Comparison of ENCODE assay signal across 8 cellular contexts in the genomic region with DNA sequence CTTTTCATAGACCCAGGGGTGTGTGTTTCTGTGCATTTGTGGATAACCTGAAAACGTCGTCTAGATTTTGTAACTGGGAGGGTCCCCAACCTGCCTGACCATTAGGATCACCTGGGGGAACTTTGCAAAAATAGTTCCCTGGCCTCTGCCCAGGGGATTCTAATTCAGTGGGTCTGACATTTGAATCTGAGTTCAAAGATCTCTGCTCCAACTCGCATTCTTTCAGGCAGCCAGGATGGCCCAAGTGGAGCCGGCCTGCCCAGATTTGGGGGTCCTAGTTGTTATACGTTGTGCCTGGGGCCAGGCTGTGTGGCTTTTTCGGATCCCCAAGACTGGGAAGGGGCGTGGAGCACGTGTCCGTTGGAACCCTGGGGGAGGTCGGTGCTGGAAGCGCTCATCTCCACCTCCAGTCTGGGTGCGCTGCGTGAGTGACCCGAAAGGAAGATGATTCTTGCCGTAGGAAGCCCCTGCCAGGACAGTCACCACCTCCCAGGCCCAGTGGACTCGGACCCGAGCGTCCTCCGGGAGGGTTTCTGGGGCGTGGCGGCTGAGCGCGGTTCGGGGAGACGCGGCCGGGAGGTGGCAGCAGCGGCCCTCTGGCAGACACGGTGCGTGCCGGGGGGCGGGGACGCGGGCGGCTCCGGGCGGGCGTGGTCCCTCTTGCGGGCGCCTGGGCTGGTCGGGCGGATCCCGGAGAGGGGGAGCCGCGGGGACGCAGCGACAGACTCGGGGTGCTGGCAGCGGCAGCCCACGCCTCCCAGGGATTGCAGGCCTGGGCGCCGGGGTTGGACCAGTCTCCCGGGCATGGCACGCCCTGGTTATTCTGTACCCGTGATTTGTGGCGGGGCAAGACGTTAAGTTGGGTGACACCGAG. TPM values are rescaled to one million over a fixed set of nuclear protein-coding genes. Genes with fewer than 3 reads are reported as not detected.
A peak's percentile ranks its signal among the peaks of the same experiment; 100 is the strongest.
DNase-seq lines count a peak whose midpoint lies in the region; ATAC-seq, FAIRE-seq and TF ChIP-seq lines count a peak whose summit lies in the region.

No MANE protein-coding gene starts in this region.

- TF ChIP-seq POLR2A in A549 (IDR thresholded peaks at IDR 0.05; ENCODE audit: low read length), result no peak
- no peak for TF ChIP-seq POLR2A in GM18505 (IDR thresholded peaks at IDR 0.05; ENCODE audit: borderline replicate concordance, extremely low read depth, insufficient read depth, insufficient read length)
- no peak for TF ChIP-seq POLR2A in lower leg skin (IDR thresholded peaks at IDR 0.05)

- TF ChIP-seq CTCF in A549 (IDR thresholded peaks at IDR 0.05) (peak; percentile 76), dorsolateral prefrontal cortex (IDR thresholded peaks at IDR 0.05 in 54 of 56, conservative IDR thresholded peaks at IDR 0.05 in 2 of 56; ENCODE audit: low read depth in 1 of 56, partially characterized antibody in 56 of 56) (peak; percentile 56 to 99 (median 91)), lower leg skin (IDR thresholded peaks at IDR 0.05) (peak in 1 of 3 donors; percentile 47)

- ATAC-seq in A549 (peak; percentile 96 to 99), GM18505 (IDR thresholded peaks at IDR 0.05; ENCODE audit: unreplicated experiment) (peak; percentile 85), HG03025 (IDR thresholded peaks at IDR 0.05; ENCODE audit: low FRiP score, unreplicated experiment) (peak; percentile 79)

- POLR2A ChIA-PET in A549 (lab: Yijun Ruan, JAX), result no interaction called here

- H3K27ac ChIP-seq in A549, result peak overlapping the region; percentile 73 to 86
- H3K27ac ChIP-seq in dorsolateral prefrontal cortex, result peak overlapping the region in 47 of 59 donors; percentile 0 to 83 (median 61)

- intact Hi-C loops in dorsolateral prefrontal cortex (cut with DNase I) (loop anchor here (1.0 to 10.0 kb wide), 7 partner anchors 235 to 997 kb away; a partner anchor contains a TSS), lower leg skin (cut with DNase I; ENCODE audit: low total_unique reads) (loop anchor here (10.0 kb wide), 2 partner anchors 995 to 1715 kb away; no protein-coding TSS in a partner anchor)

- 3% methylated on average over 2 of the region's 58 CpGs for WGBS in A549 (ENCODE audit: missing lambda C conversion rate)
- WGBS in lower leg skin, 2 donors, result 10 to 13% methylated on average over 11 to 19 of the region's 58 CpGs

- H3K4me1 ChIP-seq in A549, result peaks cover 9% of the 10 kb centered on the region; the same call in 2 of the 3 replicates

- FAIRE-seq in A549 (lab: Jason Lieb, UNC), result no peak

- peak; percentile 46 to 69 for DNase-seq in A549 (ENCODE audit: low read depth in 1 of 2, low spot score in 1 of 2)
- peak; percentile 44 for DNase-seq in NCI-H345 treated with DMSO at 0.1 percent for 48 hours (lab: John Stamatoyannopoulos, UW; ENCODE audit: unreplicated experiment)
- peak; percentile 79 to 80 for DNase-seq in activated CD4-positive, alpha-beta T cell treated with anti-CD3 and anti-CD28 coated beads, Interleukin-2, amount 50 U/mL, for 4 hours
- DNase-seq in dorsolateral prefrontal cortex, result peak; percentile 65 to 90 (median 76)
- peak; percentile 76 to 97 for DNase-seq in lower leg skin (ENCODE audit: low spot score in 2 of 2)
- peak; percentile 77 to 80 for DNase-seq in stimulated activated CD4-positive, alpha-beta T cell treated with anti-CD3 and anti-CD28 coated beads, Interleukin-4, amount 100 ng/mL, for 48 hours (ENCODE audit: low read depth in 2 of 2)

- no peaks in the 10 kb centered on the region; the same call in 1 of the 3 replicates for H3K9me3 ChIP-seq in A549

- H3K27me3 ChIP-seq in dorsolateral prefrontal cortex, result no peaks in the 10 kb centered on the region

- peak; percentile 78 to 93 for TF ChIP-seq RAD21 in A549 (conservative IDR thresholded peaks at IDR 0.05 in 1 of 2, IDR thresholded peaks at IDR 0.05 in 1 of 2)

- peak overlapping the region; percentile 93 for H3K4me2 ChIP-seq in A549

- TF ChIP-seq EP300 in A549 (IDR thresholded peaks at IDR 0.05), result no peak

- peak overlapping the region; percentile 59 for H3K4me3 ChIP-seq in A549
- H3K4me3 ChIP-seq in dorsolateral prefrontal cortex, result peak overlapping the region; percentile 53 to 90 (median 71)
- no peak overlapping the region for H3K4me3 ChIP-seq in lower leg skin (ENCODE audit: low read depth, poor library complexity, severe bottlenecking)

- CTCF ChIA-PET in A549 (lab: Yijun Ruan, JAX), result interaction anchor here (0.6 to 15.6 kb wide), 8 partner anchors 26 to 1579 kb away, joined by 3 to 247 read pairs (median 4); a partner anchor contains a TSS

TF ChIP-seq in A549, 52 proteins besides CTCF, POLR2A, EP300 and RAD21:
- TF ChIP-seq MYC (IDR thresholded peaks at IDR 0.05; ENCODE audit: borderline replicate concordance, low read length) (peak; percentile 66; the same call in 1 of the 2 replicates), SMC3 (IDR thresholded peaks at IDR 0.05) (peak; percentile 94), CHD4 (IDR thresholded peaks at IDR 0.05; ENCODE audit: borderline replicate concordance) (no peak)
- TF ChIP-seq, protein P1, sequence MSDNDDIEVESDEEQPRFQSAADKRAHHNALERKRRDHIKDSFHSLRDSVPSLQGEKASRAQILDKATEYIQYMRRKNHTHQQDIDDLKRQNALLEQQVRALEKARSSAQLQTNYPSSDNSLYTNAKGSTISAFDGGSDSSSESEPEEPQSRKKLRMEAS (IDR thresholded peaks at IDR 0.05), result peak; percentile 59; the same call in 1 of the 2 replicates

RNA-seq across cellular contexts. Expression of a gene that starts 29.2 kb away (rescaled TPM):
- polyA plus RNA-seq in A549 (2011; rRNA removed), result not detected in 2 replicates
- polyA plus RNA-seq in A549 (2012; cell fraction: cytosol; rRNA removed), result not detected in 2 replicates
- polyA plus RNA-seq in A549 (2012; cell fraction: nucleus; rRNA removed), result not detected in 2 replicates
- not detected in 3 replicates for polyA plus RNA-seq in A549 (2017; fragmentation: RNase III; extraction: RNeasy Plus Mini Kit Qiagen cat#74134 plus additional on column Dnase treatment)
- polyA minus RNA-seq in A549 (2011; rRNA and poly(A)+ RNA removed), result 0.17 TPM in 1 of 2 replicates, not detected in the other
- total RNA-seq in dorsolateral prefrontal cortex, result not detected
- not detected for total RNA-seq in lower leg skin
